In genomic region chr2:136647039-136647438, GRCh38 we compare ENCODE assay signal across 34 cellular contexts.
"Had no signal": no experiment of that assay in that cellular context is flagged by ENCODE, and none has a peak within 500 bp of the region (broad histone marks: within the 10 kb centered on the region; RNA-seq: fewer than 3 reads in every experiment).

No MANE protein-coding gene starts in this region.

- H3K27me3 ChIP-seq: adrenal gland, ascending aorta, body of pancreas, brain microvascular endothelial cell, breast epithelium had no signal

- ATAC-seq: activated naive CD4-positive, alpha-beta T cell treated with anti-CD3 and anti-CD28 coated beads, Interleukin-2, amount 50 U/mL, for 72 hours; activated naive CD8-positive, alpha-beta T cell treated with anti-CD3 and anti-CD28 coated beads, Interleukin-2, amount 50 U/mL, for 24 hours; activated T-cell treated with anti-CD3 and anti-CD28 coated beads, Interleukin-2, amount 50 U/mL, for 4 hours; activated T-cell treated with anti-CD3 and anti-CD28 coated beads, Interleukin-2, amount 50 U/mL, for 72 hours; activated T-helper 17 cell treated with anti-CD3 and anti-CD28 coated beads, Interleukin-2, amount 50 U/mL, for 72 hours; body of pancreas had no signal

- FAIRE-seq: astrocyte, bronchial epithelial cell had no signal

- H3K4me3 ChIP-seq: adrenal gland, ascending aorta, body of pancreas, breast epithelium, cardiac muscle cell had no signal

- H3K27ac ChIP-seq: adrenal gland, ascending aorta, body of pancreas, brain microvascular endothelial cell, breast epithelium, cardiac muscle cell had no signal

- H3K36me3 ChIP-seq: adrenal gland, ascending aorta, brain microvascular endothelial cell, breast epithelium, cardiac muscle cell had no signal

- H3K4me1 ChIP-seq: adrenal gland, body of pancreas, breast epithelium had no signal

- DNase-seq: activated effector memory CD4-positive, alpha-beta T cell treated with anti-CD3 and anti-CD28 coated beads, Interleukin-2, amount 50 U/mL, for 16 hours; activated effector memory CD4-positive, alpha-beta T cell treated with Interleukin-2 at 50 U/mL for 16 hours; activated gamma-delta T cell; activated gamma-delta T cell treated with Interleukin-2 at 50 U/mL for 16 hours; activated naive CD4-positive, alpha-beta T cell; activated naive CD4-positive, alpha-beta T cell treated with anti-CD3 and anti-CD28 coated beads for 36 hours; activated naive CD4-positive, alpha-beta T cell treated with anti-CD3 and anti-CD28 coated beads, Interleukin-2, amount 10 ng/mL, durations not matched to agents 7 days and 5 days; activated naive CD4-positive, alpha-beta T cell treated with anti-CD3 and anti-CD28 coated beads, Interleukin-2, amount 50 U/mL, for 16 hours; activated naive CD4-positive, alpha-beta T cell treated with Interleukin-2 at 50 U/mL for 16 hours; activated naive CD8-positive, alpha-beta T cell treated with anti-CD3 and anti-CD28 coated beads for 36 hours; activated naive CD8-positive, alpha-beta T cell treated with anti-CD3 and anti-CD28 coated beads, Interleukin-2, amount 10 ng/mL, durations not matched to agents 7 days and 5 days; activated naive CD8-positive, alpha-beta T cell treated with anti-CD3 and anti-CD28 coated beads, Interleukin-2, amount 50 U/mL, for 24 hours; activated T-cell treated with anti-CD3 and anti-CD28 coated beads, Interleukin-2, amount 50 U/mL, for 1 hour; activated T-cell treated with anti-CD3 and anti-CD28 coated beads, Interleukin-2, amount 50 U/mL, for 24 hours; activated T-cell treated with anti-CD3 and anti-CD28 coated beads, Interleukin-2, amount 50 U/mL, for 4 hours; activated T-cell treated with anti-CD3 and anti-CD28 coated beads, Interleukin-2, amount 50 U/mL, for 48 hours; activated T-cell treated with anti-CD3 and anti-CD28 coated beads, Interleukin-2, amount 50 U/mL, for 72 hours; adrenal gland; amniotic stem cell; amygdala; anterior cingulate cortex; aorta; body of pancreas; brain microvascular endothelial cell; caudate nucleus; central memory CD4-positive, alpha-beta T cell; cerebellar nuclear complex had no signal

- H3K9me3 ChIP-seq: adrenal gland, ascending aorta, body of pancreas, breast epithelium had no signal
